ENCODE assay signal across 10 cellular contexts in genomic region chr6:34709386-34709785, GRCh38. TPM values are rescaled to one million over a fixed set of nuclear protein-coding genes. Genes with fewer than 3 reads are reported as not detected.
A peak's percentile ranks its signal among the peaks of the same experiment; 100 is the strongest.
DNase-seq lines count a peak whose midpoint lies in the region; ATAC-seq, FAIRE-seq and TF ChIP-seq lines count a peak whose summit lies in the region.
"Had no signal": no experiment of that assay in that cellular context is flagged by ENCODE, and none has a peak within 500 bp of the region (broad histone marks: within the 10 kb centered on the region; RNA-seq: fewer than 3 reads in every experiment).

No MANE protein-coding gene starts in this region.

- H2AFZ ChIP-seq in endothelial cell of umbilical vein (ENCODE audit: low read depth, low read length): peak overlapping the region; percentile 69

- H3K27me3 ChIP-seq in endothelial cell of umbilical vein (ENCODE audit: control insufficient read depth in 2 of 2, insufficient read depth in 2 of 2, low read length in 2 of 2): no peaks in the 10 kb centered on the region
- H3K27me3 ChIP-seq in vagina: no peaks in the 10 kb centered on the region

- H3K27ac ChIP-seq in endothelial cell of umbilical vein (ENCODE audit: insufficient read depth, low read depth, low read length): no peak overlapping the region
- H3K27ac ChIP-seq in vagina: peak overlapping the region; percentile 25

- TF ChIP-seq POLR2A in endothelial cell of umbilical vein (IDR thresholded peaks at IDR 0.05; ENCODE audit: low read depth, low read length) (no peak), vagina (IDR thresholded peaks at IDR 0.05) (no peak)

- H3K4me1 ChIP-seq in endothelial cell of umbilical vein (ENCODE audit: control insufficient read depth, extremely low read depth, insufficient read depth, low read length) (peaks cover 5% of the 10 kb centered on the region), vagina (peaks cover 17% of the 10 kb centered on the region)

- no peaks in the 10 kb centered on the region for H3K36me3 Mint-ChIP-seq in mesothelial cell of epicardium

- peaks cover 23% of the 10 kb centered on the region for H3K4me1 Mint-ChIP-seq in mesothelial cell of epicardium

- H3K27ac Mint-ChIP-seq in mesothelial cell of epicardium: peak overlapping the region; percentile 92
- H3K27ac Mint-ChIP-seq: T-helper 2 cell treated with Interferon-gamma antibody and Interleukin-4, amounts not matched to agents 5 μg/mL and 100 μg/mL, for 36 hours had no signal

- no peaks in the 10 kb centered on the region for H4K20me1 ChIP-seq in endothelial cell of umbilical vein (replicated peaks; ENCODE audit: control insufficient read depth, extremely low read depth, insufficient read depth, low read length)

- H3K9me1 ChIP-seq in endothelial cell of umbilical vein (replicated peaks; ENCODE audit: control insufficient read depth, extremely low read depth, insufficient read depth, low read length): no peaks in the 10 kb centered on the region

- DNase-seq in NCI-H524 treated with DMSO at 0.1 percent for 48 hours (lab: John Stamatoyannopoulos, UW) (peak; percentile 13), endothelial cell of umbilical vein (ENCODE audit: low read depth, low spot score) (peak; percentile 73), mesothelial cell of epicardium (ENCODE audit: low spot score in 2 of 2, unreplicated experiment in 2 of 2) (no peak), vagina (ENCODE audit: extremely low spot score in 2 of 2) (no peak), NOMO-1 (lab: John Stamatoyannopoulos, UW; ENCODE audit: unreplicated experiment in 2 of 2) (no peak)
- DNase-seq: effector CD4-positive, alpha-beta T cell had no signal

- TF ChIP-seq CTCF in endothelial cell of umbilical vein (IDR thresholded peaks at IDR 0.05; ENCODE audit: extremely low read depth in 1 of 2, insufficient read depth in 1 of 2, low read depth in 1 of 2, low read length in 2 of 2): no peak
- no peak for TF ChIP-seq CTCF in mesothelial cell of epicardium (IDR thresholded peaks at IDR 0.05; ENCODE audit: unreplicated experiment)
- TF ChIP-seq CTCF in vagina (IDR thresholded peaks at IDR 0.05): no peak

- H3K9me3 ChIP-seq in endothelial cell of umbilical vein (replicated peaks; ENCODE audit: control insufficient read depth, insufficient read depth, low read length) (no peaks in the 10 kb centered on the region), vagina (no peaks in the 10 kb centered on the region)

- H3K9ac ChIP-seq in endothelial cell of umbilical vein (replicated peaks; ENCODE audit: extremely low read depth, insufficient read depth, low read length): no peak overlapping the region

- BruUV-seq in endothelial cell of umbilical vein (replicated peaks; lab: Mats Ljungman, UMichigan): no TSS peak

- no peaks in the 10 kb centered on the region for H3K9me3 Mint-ChIP-seq in mesothelial cell of epicardium
- H3K9me3 Mint-ChIP-seq: T-helper 2 cell treated with Interferon-gamma antibody and Interleukin-4, amounts not matched to agents 5 μg/mL and 100 μg/mL, for 36 hours had no signal

- no peak overlapping the region for H3K4me2 ChIP-seq in endothelial cell of umbilical vein (ENCODE audit: insufficient read depth, low read length)

- no peaks in the 10 kb centered on the region for H3K27me3 Mint-ChIP-seq in mesothelial cell of epicardium (ENCODE audit: low read depth)

- dilution Hi-C loops in endothelial cell of umbilical vein (cut with MboI; ENCODE audit: extremely low pct_ligation_motif_present, low sequenced_read_pairs): no loop called here

- H3K36me3 ChIP-seq in endothelial cell of umbilical vein (ENCODE audit: control insufficient read depth in 2 of 2, extremely low read depth in 1 of 2, insufficient read depth in 2 of 2, low read length in 2 of 2) (no peaks in the 10 kb centered on the region), vagina (no peaks in the 10 kb centered on the region)

- H3K4me3 ChIP-seq in endothelial cell of umbilical vein (replicated peaks in 1 of 3; ENCODE audit: insufficient read depth in 1 of 3, low read depth in 1 of 3, low read length in 3 of 3) (no peak overlapping the region), vagina (no peak overlapping the region)
- H3K4me3 ChIP-seq: skin epidermis had no signal

- POLR2A ChIA-PET in endothelial cell of umbilical vein (lab: Charles Lee): no interaction called here

- intact Hi-C loops in endothelial cell of umbilical vein (cut with micrococcal nuclease): no loop called here
- intact Hi-C loops in vagina (cut with DNase I): no loop called here

- ATAC-seq in HG03442 (IDR thresholded peaks at IDR 0.05; ENCODE audit: unreplicated experiment) (no peak), HG02973 (IDR thresholded peaks at IDR 0.05; ENCODE audit: unreplicated experiment) (no peak)

- no peak overlapping the region for H3K4me3 Mint-ChIP-seq in mesothelial cell of epicardium
- H3K4me3 Mint-ChIP-seq: T-helper 2 cell treated with Interferon-gamma antibody and Interleukin-4, amounts not matched to agents 5 μg/mL and 100 μg/mL, for 36 hours had no signal

- H3K79me2 ChIP-seq in endothelial cell of umbilical vein (ENCODE audit: control insufficient read depth, insufficient read depth, low read length): no peaks in the 10 kb centered on the region

- CTCF ChIA-PET in endothelial cell of umbilical vein (lab: Charles Lee): no interaction called here

- FAIRE-seq in endothelial cell of umbilical vein (lab: Jason Lieb, UNC): no peak

TF ChIP-seq in endothelial cell of umbilical vein, 7 proteins besides CTCF, POLR2A, EP300 and RAD21:
- no peak for TF ChIP-seq POLR2AphosphoS5 (IDR thresholded peaks at IDR 0.05; ENCODE audit: insufficient read depth, low read depth, low read length)
- TF ChIP-seq FOS (IDR thresholded peaks at IDR 0.05; ENCODE audit: borderline replicate concordance, insufficient read depth, low read length): no peak
- no peak for TF ChIP-seq MYC (IDR thresholded peaks at IDR 0.05; ENCODE audit: low read depth, low read length)
- TF ChIP-seq GATA2 (IDR thresholded peaks at IDR 0.05; ENCODE audit: insufficient read depth, insufficient read length, low read depth, low read length): no peak
- no peak for TF ChIP-seq JUN (IDR thresholded peaks at IDR 0.05; ENCODE audit: borderline replicate concordance, insufficient read depth, insufficient read length, low read depth)
- TF ChIP-seq EZH2 (IDR thresholded peaks at IDR 0.05; ENCODE audit: borderline replicate concordance, low read depth, low read length, severe bottlenecking): no peak
- no peak for TF ChIP-seq MAX (IDR thresholded peaks at IDR 0.05; ENCODE audit: insufficient read depth, insufficient read length)

RNA-seq across cellular contexts. Expression of gene ILRUN, which starts 12.8 kb away (rescaled TPM):
- total RNA-seq in endothelial cell of umbilical vein: 47.0 and 48.9 TPM in 2 replicates
- 27.7 and 30.5 TPM in 2 replicates for polyA plus RNA-seq in endothelial cell of umbilical vein
- 31.7 and 35.6 TPM in 2 replicates for polyA plus RNA-seq in endothelial cell of umbilical vein (2011; cell fraction: cytosol; rRNA removed)
- polyA plus RNA-seq in endothelial cell of umbilical vein (2011; cell fraction: nucleus; rRNA removed): 21.1 and 24.0 TPM in 2 replicates
- polyA plus RNA-seq in endothelial cell of umbilical vein (2012): 33.9 and 43.8 TPM in 2 replicates
- polyA minus RNA-seq in endothelial cell of umbilical vein: 63.7 and 70.8 TPM in 2 replicates
- polyA minus RNA-seq in endothelial cell of umbilical vein (2011; cell fraction: cytosol; rRNA and poly(A)+ RNA removed): 56.3 TPM
- polyA minus RNA-seq in endothelial cell of umbilical vein (2011; cell fraction: nucleus; rRNA and poly(A)+ RNA removed): 15.7 and 20.4 TPM in 2 replicates
- 55.6 to 61.0 TPM (median 59.4 TPM) in 3 replicates for total RNA-seq in mesothelial cell of epicardium
- total RNA-seq in vagina: 48.4 TPM

RNA-seq across cellular contexts. Expression of gene SNRPC, which starts 47.9 kb away (rescaled TPM):
- 137 and 141 TPM in 2 replicates for total RNA-seq in endothelial cell of umbilical vein
- 287 and 306 TPM in 2 replicates for polyA plus RNA-seq in endothelial cell of umbilical vein
- polyA plus RNA-seq in endothelial cell of umbilical vein (2011; cell fraction: cytosol; rRNA removed): 316 and 379 TPM in 2 replicates
- polyA plus RNA-seq in endothelial cell of umbilical vein (2011; cell fraction: nucleus; rRNA removed): 119 and 138 TPM in 2 replicates
- polyA plus RNA-seq in endothelial cell of umbilical vein (2012): 138 and 173 TPM in 2 replicates
- 58.1 and 70.2 TPM in 2 replicates for polyA minus RNA-seq in endothelial cell of umbilical vein
- 57.4 TPM for polyA minus RNA-seq in endothelial cell of umbilical vein (2011; cell fraction: cytosol; rRNA and poly(A)+ RNA removed)
- 17.1 and 18.2 TPM in 2 replicates for polyA minus RNA-seq in endothelial cell of umbilical vein (2011; cell fraction: nucleus; rRNA and poly(A)+ RNA removed)
- 112 to 113 TPM (median 113 TPM) in 3 replicates for total RNA-seq in mesothelial cell of epicardium
- 77.3 TPM for total RNA-seq in vagina

Comparison
In these comparisons a context has a peak if more than half of its experiments do, and no peak if none do; other contexts are left out.
1. DNase-seq: peak in NCI-H524 treated with DMSO at 0.1 percent for 48 hours (single experiment) and endothelial cell of umbilical vein (single experiment); none in mesothelial cell of epicardium (0 of 2), vagina (0 of 2) and NOMO-1 (0 of 2).